In the genomic region with DNA sequence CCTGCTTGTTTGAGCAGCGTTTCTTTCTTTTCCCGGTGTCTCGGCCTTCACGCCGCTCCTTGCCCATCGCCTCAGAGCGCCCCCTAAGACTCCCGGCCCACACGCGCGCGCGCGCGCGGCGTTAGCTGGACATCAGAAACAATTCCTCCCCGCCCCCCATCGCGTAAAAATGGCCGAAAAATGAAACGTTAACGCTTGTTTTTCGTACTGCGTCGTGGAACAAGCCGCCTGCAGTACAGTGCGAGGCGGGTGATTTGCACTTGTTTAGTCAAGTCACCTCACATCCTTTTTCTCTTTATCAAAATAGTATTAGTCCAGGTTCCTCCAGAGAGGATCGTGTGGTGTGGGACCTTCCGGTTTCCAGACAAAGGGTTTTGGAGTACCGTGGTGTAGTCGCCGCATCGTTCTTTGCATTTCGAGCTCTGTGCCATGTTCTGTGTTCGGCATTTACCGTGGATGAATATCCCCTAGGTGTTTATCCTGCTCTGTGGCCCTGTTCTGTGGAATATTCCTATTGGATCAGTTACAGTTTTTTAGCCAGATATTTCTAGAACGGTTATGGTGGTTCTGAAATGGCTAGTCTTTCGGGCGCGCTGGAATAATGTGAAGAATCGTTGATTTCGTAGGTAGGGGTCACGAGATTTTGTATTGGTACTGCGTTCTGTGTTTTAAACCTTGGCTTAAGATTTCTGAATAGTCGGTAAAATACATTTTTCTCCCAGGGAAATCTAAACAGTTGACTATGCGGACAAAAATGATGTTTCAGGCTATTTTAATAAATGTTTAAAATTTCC, we compare ENCODE assay signal across 8 cellular contexts. TPM values are rescaled to one million over a fixed set of nuclear protein-coding genes. Genes with fewer than 3 reads are reported as not detected.
DNase-seq lines count a peak whose midpoint lies in the region; ATAC-seq and TF ChIP-seq lines count a peak whose summit lies in the region.

No MANE protein-coding gene starts in this region.

- ATAC-seq in HG02884 (IDR thresholded peaks at IDR 0.05; ENCODE audit: unreplicated experiment) (peak; percentile 22), left colon (peak; percentile 51)

- no peaks in the 10 kb centered on the region for H3K9me3 ChIP-seq in colonic mucosa

- no peaks in the 10 kb centered on the region for H3K27me3 ChIP-seq in colonic mucosa

- peaks cover 13% of the 10 kb centered on the region for H3K4me1 ChIP-seq in colonic mucosa

- peak overlapping the region; percentile 85 for H3K4me3 ChIP-seq in colonic mucosa

- peak; percentile 46 for DNase-seq in SKM-1 treated with dmso at 0.1 percent for 144 hours (lab: John Stamatoyannopoulos, UW; ENCODE audit: unreplicated experiment)
- no peak for DNase-seq in SKM-1 (lab: John Stamatoyannopoulos, UW; ENCODE audit: unreplicated experiment)
- peak; percentile 56 for DNase-seq in NCI-H2107 treated with DMSO at 0.1 percent for 48 hours (lab: John Stamatoyannopoulos, UW; ENCODE audit: unreplicated experiment)
- peak; percentile 28 to 46 (median 36) for DNase-seq in activated CD4-positive, CD25-positive, alpha-beta regulatory T cell (lab: John Stamatoyannopoulos, UW)
- peak; percentile 90 for DNase-seq in colonic mucosa
- peak; percentile 78 to 85 for DNase-seq in left colon
- peak; percentile 63 to 71 for DNase-seq in stimulated activated CD4-positive, alpha-beta T cell treated with anti-CD3 and anti-CD28 coated beads, Interleukin-2, amount 100 ng/mL, for 24 hours

- intact Hi-C loops in colonic mucosa (cut with DNase I): loop anchor here (5.0 to 10.0 kb wide), 2 partner anchors 48 to 100 kb away; a partner anchor contains a TSS
- intact Hi-C loops in left colon (cut with DNase I, micrococcal nuclease): no loop called here

- peak overlapping the region; percentile 100 for H3K27ac ChIP-seq in colonic mucosa

- peak overlapping the region; percentile 88 to 98 for H3K9ac ChIP-seq in colonic mucosa (ENCODE audit: low read depth in 2 of 2, low read length in 2 of 2)

- TF ChIP-seq CTCF in colonic mucosa (IDR thresholded peaks at IDR 0.05): no peak

- no peaks in the 10 kb centered on the region for H3K36me3 ChIP-seq in colonic mucosa

RNA-seq across cellular contexts. Expression of a gene that starts 1.0 kb away (rescaled TPM):
- total RNA-seq in colonic mucosa: 100 to 1,000 TPM; 105 to 128 TPM
- total RNA-seq in left colon: 100 to 1,000 TPM in 1 of 2 donors, 10 to 100 TPM in 1; 98.4 to 106 TPM

RNA-seq across cellular contexts. Expression of a gene that starts 47.1 kb away (rescaled TPM):
- total RNA-seq in colonic mucosa (10 to 100 TPM; 39.4 to 49.7 TPM), left colon (10 to 100 TPM; 28.0 to 47.5 TPM)
